18 cellular contexts compared by ENCODE assay signal in the genomic region with DNA sequence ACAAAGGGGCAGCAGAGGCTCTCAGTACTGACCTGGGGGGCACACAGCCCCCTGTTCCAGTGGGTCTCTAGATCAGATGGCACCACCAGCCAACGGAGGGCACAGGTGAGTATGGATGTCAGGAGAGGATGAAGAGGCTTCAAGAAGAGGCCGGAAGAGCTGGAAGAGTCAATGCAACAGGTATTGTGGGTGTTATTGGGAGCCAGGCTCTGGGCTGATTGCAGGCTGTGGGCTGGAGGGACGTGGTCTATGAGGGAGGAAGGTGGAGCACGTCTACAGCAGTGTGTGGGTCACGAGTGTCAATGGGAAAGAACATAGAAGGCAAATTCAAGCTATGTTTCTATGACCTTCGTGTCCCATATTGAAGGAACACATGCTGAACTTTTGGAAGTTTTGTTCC. TPM values are rescaled to one million over a fixed set of nuclear protein-coding genes. Genes with fewer than 3 reads are reported as not detected.
DNase-seq lines count a peak whose midpoint lies in the region; ATAC-seq, FAIRE-seq and TF ChIP-seq lines count a peak whose summit lies in the region.
"Had no signal": no experiment of that assay in that cellular context is flagged by ENCODE, and none has a peak within 500 bp of the region (broad histone marks: within the 10 kb centered on the region; RNA-seq: fewer than 3 reads in every experiment).

No MANE protein-coding gene starts in this region.

- no peaks in the 10 kb centered on the region for H3K36me3 ChIP-seq in CD4-positive, CD25-positive, alpha-beta regulatory T cell (ENCODE audit: control insufficient read depth, insufficient read depth, low read length)
- no peaks in the 10 kb centered on the region for H3K36me3 ChIP-seq in neutrophil
- H3K36me3 ChIP-seq in A673 (ENCODE audit: insufficient read depth, low read length, poor library complexity, severe bottlenecking), result no peaks in the 10 kb centered on the region
- H3K36me3 ChIP-seq: SJSA1 had no signal

- H2AK5ac ChIP-seq in H9 (ENCODE audit: insufficient read length, low read length), result no peak overlapping the region

- no peaks in the 10 kb centered on the region for H3K27me3 Mint-ChIP-seq in CD4-positive, CD25-positive, alpha-beta regulatory T cell
- H3K27me3 Mint-ChIP-seq in activated naive CD8-positive, alpha-beta T cell treated with anti-CD3 and anti-CD28 coated beads, Interleukin-2, amount 50 U/mL, for 24 hours, result no peaks in the 10 kb centered on the region
- peaks cover 57% of the 10 kb centered on the region for H3K27me3 Mint-ChIP-seq in H9 (ENCODE audit: low read depth)

- no peak overlapping the region for H4K5ac ChIP-seq in H9 (ENCODE audit: insufficient read length, low read depth, low read length)

- H3K23ac ChIP-seq in H9 (ENCODE audit: insufficient read length, low read depth, low read length), result no peak overlapping the region

- H3K9me3 ChIP-seq in CD4-positive, CD25-positive, alpha-beta regulatory T cell (ENCODE audit: control insufficient read depth in 2 of 2, low read length in 2 of 2), result no peaks in the 10 kb centered on the region
- H3K9me3 ChIP-seq in neutrophil (no peaks in the 10 kb centered on the region), A673 (ENCODE audit: low read depth, low read length, poor library complexity, severe bottlenecking) (no peaks in the 10 kb centered on the region), H9 (ENCODE audit: control insufficient read depth, low read depth, low read length) (no peaks in the 10 kb centered on the region)
- H3K9me3 ChIP-seq: body of pancreas had no signal

- no peak overlapping the region for H3K9ac ChIP-seq in H9 (ENCODE audit: extremely low read depth, insufficient read length, low read length)
- H3K9ac ChIP-seq: KMS-11 had no signal

- H3K79me1 ChIP-seq in H9 (ENCODE audit: insufficient read depth, low read depth, low read length, poor library complexity, severe bottlenecking), result no peaks in the 10 kb centered on the region

- TF ChIP-seq POLR2A in GM12892 (IDR thresholded peaks at IDR 0.05; ENCODE audit: low read depth, low read length), result no peak

- H3K4me3 ChIP-seq in CD4-positive, CD25-positive, alpha-beta regulatory T cell (ENCODE audit: low read depth, low read length), result peak overlapping the region; percentile 78
- H3K4me3 ChIP-seq in neutrophil (ENCODE audit: low read depth in 1 of 2, low read length in 1 of 2), result peak overlapping the region; percentile 47 to 55
- no peak overlapping the region for H3K4me3 ChIP-seq in A673 (ENCODE audit: low read depth, low read length, poor library complexity, severe bottlenecking)
- H3K4me3 ChIP-seq: body of pancreas, SJSA1 had no signal

- H3K36me3 Mint-ChIP-seq in CD4-positive, CD25-positive, alpha-beta regulatory T cell, result no peaks in the 10 kb centered on the region
- no peaks in the 10 kb centered on the region for H3K36me3 Mint-ChIP-seq in activated naive CD8-positive, alpha-beta T cell treated with anti-CD3 and anti-CD28 coated beads, Interleukin-2, amount 50 U/mL, for 24 hours (ENCODE audit: low read depth)
- no peaks in the 10 kb centered on the region for H3K36me3 Mint-ChIP-seq in H9 (ENCODE audit: insufficient read depth in 1 of 3, low read depth in 3 of 3)

- H3K9me3 Mint-ChIP-seq in CD4-positive, CD25-positive, alpha-beta regulatory T cell, result no peaks in the 10 kb centered on the region
- no peaks in the 10 kb centered on the region for H3K9me3 Mint-ChIP-seq in activated naive CD8-positive, alpha-beta T cell treated with anti-CD3 and anti-CD28 coated beads, Interleukin-2, amount 50 U/mL, for 24 hours
- no peaks in the 10 kb centered on the region for H3K9me3 Mint-ChIP-seq in H9

- CTCF ChIA-PET in A673 (lab: Charles Lee), result no interaction called here

- H3K23me2 ChIP-seq in H9 (ENCODE audit: insufficient read length, low read depth, low read length, poor library complexity, severe bottlenecking), result no peaks in the 10 kb centered on the region

- POLR2A ChIA-PET in A673 (lab: Charles Lee; ENCODE audit: low non-redundant PET), result no interaction called here

- no peak overlapping the region for H2BK20ac ChIP-seq in H9 (ENCODE audit: low read depth, low read length, poor library complexity, severe bottlenecking)

- no peak overlapping the region for H2BK15ac ChIP-seq in H9 (ENCODE audit: low read depth, low read length)

- WGBS in H9 (ENCODE audit: extremely low coverage, insufficient read length, low lambda C conversion rate), result no CpG with 5 or more reads among the region's 6 CpGs

- H3K4ac ChIP-seq in H9 (ENCODE audit: low read depth, low read length), result no peak overlapping the region

- no peak overlapping the region for H3K14ac ChIP-seq in H9 (ENCODE audit: insufficient read depth, low read length)

- peak overlapping the region; percentile 91 for H3K27ac ChIP-seq in CD4-positive, CD25-positive, alpha-beta regulatory T cell (ENCODE audit: insufficient read depth, low read length, poor library complexity, severe bottlenecking)
- H3K27ac ChIP-seq in neutrophil, result peak overlapping the region; percentile 98
- H3K27ac ChIP-seq in A673 (ENCODE audit: low read depth, low read length, poor library complexity, severe bottlenecking), result no peak overlapping the region
- no peak overlapping the region for H3K27ac ChIP-seq in H9 (ENCODE audit: insufficient read length, low read depth, low read length)
- H3K27ac ChIP-seq: KMS-11, SJSA1, VCaP had no signal

- no peaks in the 10 kb centered on the region for H3K79me2 ChIP-seq in H9 (ENCODE audit: insufficient read depth, low read length)

- no peak overlapping the region for H4K91ac ChIP-seq in H9 (ENCODE audit: insufficient read length, low read depth, low read length)

- peaks cover 36 to 84% (median 50%) of the 10 kb centered on the region in 4 donors for H3K4me1 Mint-ChIP-seq in CD4-positive, CD25-positive, alpha-beta regulatory T cell
- peaks cover 95% of the 10 kb centered on the region for H3K4me1 Mint-ChIP-seq in activated naive CD8-positive, alpha-beta T cell treated with anti-CD3 and anti-CD28 coated beads, Interleukin-2, amount 50 U/mL, for 24 hours
- H3K4me1 Mint-ChIP-seq in H9, result peaks cover 1 to 6% of the 10 kb centered on the region in 2 experiments

- H4K8ac ChIP-seq in H9 (replicated peaks; ENCODE audit: insufficient read length, low read depth, low read length), result no peak overlapping the region

- TF ChIP-seq CTCF in neutrophil (IDR thresholded peaks at IDR 0.05) (no peak), A673 (conservative IDR thresholded peaks at IDR 0.05; ENCODE audit: low read depth, low read length) (no peak), H9 (conservative IDR thresholded peaks at IDR 0.05) (no peak)

- ATAC-seq in CD4-positive, CD25-positive, alpha-beta regulatory T cell (ENCODE audit: low read depth in 2 of 2), result no peak
- ATAC-seq in activated naive CD8-positive, alpha-beta T cell treated with anti-CD3 and anti-CD28 coated beads, Interleukin-2, amount 50 U/mL, for 24 hours, result no peak
- ATAC-seq: body of pancreas had no signal

- H4K20me1 ChIP-seq in H9 (ENCODE audit: control insufficient read depth, insufficient read depth, insufficient read length), result no peaks in the 10 kb centered on the region

- no peak for DNase-seq in CD4-positive, CD25-positive, alpha-beta regulatory T cell
- no peak for DNase-seq in GM12892 (ENCODE audit: insufficient read length)
- DNase-seq in activated naive CD8-positive, alpha-beta T cell treated with anti-CD3 and anti-CD28 coated beads, Interleukin-2, amount 50 U/mL, for 24 hours, result no peak
- DNase-seq in A673 (ENCODE audit: low spot score), result no peak
- no peak for DNase-seq in H9
- DNase-seq in EL, result no peak
- DNase-seq: body of pancreas; C1 segment of cervical spinal cord; effector CD4-positive, alpha-beta T cell; mesenchymal stem cell; NCI-H1417 treated with DMSO at 0.1 percent for 48 hours; NCI-H446 treated with DMSO at 0.1 percent for 48 hours had no signal

- no TSS peak for BruUV-seq in A673 (replicated peaks; lab: Mats Ljungman, UMichigan)

- H2BK5ac ChIP-seq in H9 (ENCODE audit: insufficient read length, low read length), result no peak overlapping the region

- no peak overlapping the region for H3T11ph ChIP-seq in H9 (ENCODE audit: low read length)

- peak overlapping the region; percentile 54 to 88 (median 72) for H3K4me3 Mint-ChIP-seq in CD4-positive, CD25-positive, alpha-beta regulatory T cell
- peak overlapping the region; percentile 49 for H3K4me3 Mint-ChIP-seq in activated naive CD8-positive, alpha-beta T cell treated with anti-CD3 and anti-CD28 coated beads, Interleukin-2, amount 50 U/mL, for 24 hours
- no peak overlapping the region for H3K4me3 Mint-ChIP-seq in H9

- no peak overlapping the region for H3K56ac ChIP-seq in H9 (ENCODE audit: insufficient read length, low read depth, low read length)

- no peaks in the 10 kb centered on the region for H3K27me3 ChIP-seq in CD4-positive, CD25-positive, alpha-beta regulatory T cell (ENCODE audit: control insufficient read depth, insufficient read depth, low read length)
- H3K27me3 ChIP-seq in neutrophil, result no peaks in the 10 kb centered on the region
- H3K27me3 ChIP-seq in A673 (replicated peaks; ENCODE audit: insufficient read depth, low read depth, low read length, poor library complexity), result peaks cover 9% of the 10 kb centered on the region
- no peaks in the 10 kb centered on the region for H3K27me3 ChIP-seq in H9 (ENCODE audit: insufficient read depth, low read length)
- H3K27me3 ChIP-seq: body of pancreas, SJSA1 had no signal

- intact Hi-C loops in A673 (cut with micrococcal nuclease; ENCODE audit: unreplicated experiment), result no loop called here

- peaks cover 44% of the 10 kb centered on the region for H3K4me1 ChIP-seq in CD4-positive, CD25-positive, alpha-beta regulatory T cell (ENCODE audit: control insufficient read depth, insufficient read depth, low read length, poor library complexity, severe bottlenecking)
- H3K4me1 ChIP-seq in neutrophil (ENCODE audit: control insufficient read depth in 1 of 2, insufficient read depth in 1 of 2, low read depth in 1 of 2, low read length in 1 of 2), result peaks cover 80 to 86% of the 10 kb centered on the region in 2 experiments
- no peaks in the 10 kb centered on the region for H3K4me1 ChIP-seq in A673 (ENCODE audit: insufficient read depth, low read length, poor library complexity, severe bottlenecking)
- H3K4me1 ChIP-seq in H9 (ENCODE audit: insufficient read depth, low read length), result no peaks in the 10 kb centered on the region
- H3K4me1 ChIP-seq: body of pancreas, SJSA1 had no signal

- no peak overlapping the region for H2BK12ac ChIP-seq in H9 (ENCODE audit: insufficient read length, low read depth, low read length)

- FAIRE-seq in GM12892 (lab: Jason Lieb, UNC), result peak; percentile 38

- H3K18ac ChIP-seq in H9 (ENCODE audit: insufficient read length, low read depth, low read length), result no peak overlapping the region

- peak overlapping the region; percentile 93 to 99 (median 99) for H3K27ac Mint-ChIP-seq in CD4-positive, CD25-positive, alpha-beta regulatory T cell
- H3K27ac Mint-ChIP-seq in activated naive CD8-positive, alpha-beta T cell treated with anti-CD3 and anti-CD28 coated beads, Interleukin-2, amount 50 U/mL, for 24 hours, result peak overlapping the region; percentile 89
- H3K27ac Mint-ChIP-seq in H9, result no peak overlapping the region

- H2AFZ ChIP-seq in H9 (ENCODE audit: low read length), result no peak overlapping the region

- no peak overlapping the region for H3K4me2 ChIP-seq in H9 (ENCODE audit: insufficient read depth, insufficient read length, low read length)
- H3K4me2 ChIP-seq: KMS-11 had no signal

- H2BK120ac ChIP-seq in H9 (ENCODE audit: low read depth, low read length, poor library complexity, severe bottlenecking), result no peak overlapping the region

RNA-seq across cellular contexts. Expression of a gene that starts 18.8 kb away (rescaled TPM):
- total RNA-seq in CD4-positive, CD25-positive, alpha-beta regulatory T cell, result 330 TPM
- 100 to 1,000 TPM; 105 to 191 (median 161) TPM for polyA plus RNA-seq in CD4-positive, CD25-positive, alpha-beta regulatory T cell
- polyA plus RNA-seq in GM12892 (2012; ENCODE audit: missing spikeins), result 7.1 TPM
- total RNA-seq in A673 (2021) (0.11 TPM in 1 of 2 replicates, not detected in the other), H9 (2021) (not detected in 2 replicates)
- total RNA-seq: fibroblast of villous mesenchyme, osteoblast had no signal

Comparison
In these comparisons a context has a peak if more than half of its experiments do, and no peak if none do; other contexts are left out.
1. H3K27ac ChIP-seq: peak in CD4-positive, CD25-positive, alpha-beta regulatory T cell (single experiment) and neutrophil (single experiment); none in A673 (single experiment) and H9 (single experiment).
2. H3K27ac Mint-ChIP-seq: peak in CD4-positive, CD25-positive, alpha-beta regulatory T cell (3 of 3) and activated naive CD8-positive, alpha-beta T cell treated with anti-CD3 and anti-CD28 coated beads, Interleukin-2, amount 50 U/mL, for 24 hours (single experiment); none in H9 (0 of 3).
3. H3K4me3 Mint-ChIP-seq: peak in CD4-positive, CD25-positive, alpha-beta regulatory T cell (4 of 4) and activated naive CD8-positive, alpha-beta T cell treated with anti-CD3 and anti-CD28 coated beads, Interleukin-2, amount 50 U/mL, for 24 hours (single experiment); none in H9 (0 of 2).
4. RNA of a gene that starts 18.8 kb away (total RNA-seq): 330 TPM in CD4-positive, CD25-positive, alpha-beta regulatory T cell (single experiment); 0.11 TPM in A673 and not detected in H9; every median in the first group is over 100 times any median in the second.